1 cellular context compared by ENCODE assay signal in the genomic region with DNA sequence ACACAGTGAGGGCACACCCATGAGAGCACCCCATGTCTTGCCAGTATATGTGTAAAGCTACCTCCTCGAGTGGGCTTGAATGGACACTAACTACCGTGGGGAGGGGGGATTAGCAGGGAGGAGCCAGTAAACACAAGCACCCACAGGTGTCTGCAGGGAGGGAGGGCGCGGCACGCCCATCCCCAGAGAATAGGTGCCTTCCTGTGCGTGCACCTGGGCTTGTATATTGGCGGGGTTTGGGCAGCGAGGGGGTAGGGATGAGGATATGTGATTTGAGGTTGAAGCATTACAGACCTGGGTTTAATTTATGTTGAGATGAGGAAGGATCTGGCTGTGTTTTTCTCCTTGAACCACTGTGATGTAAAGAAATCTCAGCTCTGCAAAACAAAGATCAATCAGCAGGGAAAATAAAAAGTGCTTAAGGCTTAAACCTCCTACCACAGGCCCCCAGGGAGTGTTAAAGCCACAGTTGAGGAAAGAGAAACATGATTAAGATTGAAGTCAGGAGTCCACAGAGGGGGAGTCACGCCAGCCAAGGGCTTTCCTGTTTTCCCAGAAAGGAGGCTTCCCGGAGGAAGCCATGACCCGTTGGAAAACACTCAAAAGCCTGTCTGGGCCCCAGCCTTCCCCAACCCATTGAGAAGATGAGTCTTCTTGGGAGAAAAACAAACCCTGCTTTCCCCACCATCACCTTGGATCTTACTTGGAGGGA.
TF ChIP-seq lines count a peak whose summit lies in the region.

No MANE protein-coding gene starts in this region.

TF ChIP-seq in HepG2, 621 proteins besides CTCF, POLR2A, EP300 and RAD21 (continued from another document):
- TF ChIP-seq FUBP1 (CRISPR knock-in tag; IDR thresholded peaks at IDR 0.05; ENCODE audit: borderline replicate concordance) (no peak), ZNF792 (CRISPR knock-in tag; IDR thresholded peaks at IDR 0.05) (no peak), PAF1 (CRISPR knock-in tag; IDR thresholded peaks at IDR 0.05) (no peak)
- TF ChIP-seq, protein P1, sequence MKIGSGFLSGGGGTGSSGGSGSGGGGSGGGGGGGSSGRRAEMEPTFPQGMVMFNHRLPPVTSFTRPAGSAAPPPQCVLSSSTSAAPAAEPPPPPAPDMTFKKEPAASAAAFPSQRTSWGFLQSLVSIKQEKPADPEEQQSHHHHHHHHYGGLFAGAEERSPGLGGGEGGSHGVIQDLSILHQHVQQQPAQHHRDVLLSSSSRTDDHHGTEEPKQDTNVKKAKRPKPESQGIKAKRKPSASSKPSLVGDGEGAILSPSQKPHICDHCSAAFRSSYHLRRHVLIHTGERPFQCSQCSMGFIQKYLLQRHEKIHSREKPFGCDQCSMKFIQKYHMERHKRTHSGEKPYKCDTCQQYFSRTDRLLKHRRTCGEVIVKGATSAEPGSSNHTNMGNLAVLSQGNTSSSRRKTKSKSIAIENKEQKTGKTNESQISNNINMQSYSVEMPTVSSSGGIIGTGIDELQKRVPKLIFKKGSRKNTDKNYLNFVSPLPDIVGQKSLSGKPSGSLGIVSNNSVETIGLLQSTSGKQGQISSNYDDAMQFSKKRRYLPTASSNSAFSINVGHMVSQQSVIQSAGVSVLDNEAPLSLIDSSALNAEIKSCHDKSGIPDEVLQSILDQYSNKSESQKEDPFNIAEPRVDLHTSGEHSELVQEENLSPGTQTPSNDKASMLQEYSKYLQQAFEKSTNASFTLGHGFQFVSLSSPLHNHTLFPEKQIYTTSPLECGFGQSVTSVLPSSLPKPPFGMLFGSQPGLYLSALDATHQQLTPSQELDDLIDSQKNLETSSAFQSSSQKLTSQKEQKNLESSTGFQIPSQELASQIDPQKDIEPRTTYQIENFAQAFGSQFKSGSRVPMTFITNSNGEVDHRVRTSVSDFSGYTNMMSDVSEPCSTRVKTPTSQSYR (CRISPR knock-in tag; IDR thresholded peaks at IDR 0.05; ENCODE audit: borderline replicate concordance) = no peak
